Comparison of ENCODE assay signal across 30 cellular contexts in the genomic region with DNA sequence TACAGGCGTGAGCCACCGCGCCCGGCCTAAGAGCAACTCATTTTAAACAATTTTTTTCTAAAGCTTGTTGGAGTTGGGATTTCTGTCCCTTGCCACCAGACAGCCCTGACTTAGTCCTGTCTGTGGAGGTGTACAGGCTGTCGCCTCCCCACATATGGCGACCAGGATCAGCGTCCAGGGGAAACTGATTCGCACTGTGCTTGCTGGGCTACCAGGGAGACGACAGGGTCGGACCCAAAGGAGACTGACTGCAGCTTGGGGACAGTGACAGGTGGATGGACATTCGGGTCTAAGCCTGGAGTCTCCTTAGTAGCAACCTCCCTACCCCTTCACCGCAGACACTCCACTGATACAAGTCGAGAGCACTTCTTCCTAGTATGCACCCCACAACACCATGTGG. TPM values are rescaled to one million over a fixed set of nuclear protein-coding genes. Genes with fewer than 3 reads are reported as not detected.
A peak's percentile ranks its signal among the peaks of the same experiment; 100 is the strongest.
DNase-seq lines count a peak whose midpoint lies in the region; ATAC-seq and TF ChIP-seq lines count a peak whose summit lies in the region.
"Had no signal": no experiment of that assay in that cellular context is flagged by ENCODE, and none has a peak within 500 bp of the region (broad histone marks: within the 10 kb centered on the region; RNA-seq: fewer than 3 reads in every experiment).

No MANE protein-coding gene starts in this region.

- peaks cover 4 to 9% of the 10 kb centered on the region in 2 donors for H3K9me3 ChIP-seq in neuronal stem cell (replicated peaks in 1 of 2; ENCODE audit: control insufficient read depth in 2 of 2, insufficient read depth in 1 of 2, low read depth in 1 of 2, low read length in 2 of 2)
- H3K9me3 ChIP-seq in sigmoid colon, result no peaks in the 10 kb centered on the region
- H3K9me3 ChIP-seq in stomach, result no peaks in the 10 kb centered on the region
- H3K9me3 ChIP-seq: MG63 had no signal

- no peak overlapping the region for H2AFZ ChIP-seq in neuronal stem cell (ENCODE audit: low read length)
- H2AFZ ChIP-seq: GM23338 had no signal

- peak; percentile 48 for DNase-seq in activated effector memory CD4-positive, alpha-beta T cell treated with anti-CD3 and anti-CD28 coated beads, Interleukin-2, amount 50 U/mL, for 16 hours
- no peak for DNase-seq in activated effector memory CD4-positive, alpha-beta T cell treated with Interleukin-2 at 50 U/mL for 16 hours
- DNase-seq in coronary artery (ENCODE audit: low spot score) (peak; percentile 45), neuronal stem cell (ENCODE audit: low spot score) (no peak), sigmoid colon (no peak), stomach (no peak)
- no peak for DNase-seq in stimulated activated naive B cell treated with anti-CD40 and anti-IgM and Interleukin-4, amounts not matched to agents 10 μg/mL and 1 μg/mL and 100 μg/mL, for 72 hours
- DNase-seq in activated CD4-positive, CD25-positive, alpha-beta regulatory T cell treated with anti-CD3 and anti-CD28 coated beads, Interleukin-2, amount 50 U/mL, for 72 hours, result no peak
- DNase-seq: CD8-positive, alpha-beta T cell; DMS 273 treated with DMSO at 0.1 percent for 48 hours; DMS79; EL; GDM1; H9; KG1; MG63; NCI-H1105 treated with DMSO at 0.1 percent for 48 hours; NCI-H146; NCI-H1930; NCI-H2107; NCI-H524; NCI-H774; SIG-M5 had no signal

- H3K23ac ChIP-seq in neuronal stem cell (ENCODE audit: low read depth, low read length, poor library complexity), result peak overlapping the region; percentile 25

- TF ChIP-seq CTCF in coronary artery (IDR thresholded peaks at IDR 0.05), result no peak
- no peak for TF ChIP-seq CTCF in sigmoid colon (IDR thresholded peaks at IDR 0.05)
- no peak for TF ChIP-seq CTCF in stomach (IDR thresholded peaks at IDR 0.05)

- H3K27me3 ChIP-seq in neuronal stem cell (ENCODE audit: control insufficient read depth in 3 of 3, insufficient read depth in 3 of 3, low read depth in 1 of 3, low read length in 3 of 3) (no peaks in the 10 kb centered on the region), sigmoid colon (no peaks in the 10 kb centered on the region), stomach (no peaks in the 10 kb centered on the region)
- H3K27me3 ChIP-seq: MG63 had no signal

- H2AK5ac ChIP-seq in neuronal stem cell (ENCODE audit: low read depth, low read length), result no peak overlapping the region

- no peak overlapping the region for H3K4me2 ChIP-seq in neuronal stem cell (ENCODE audit: insufficient read depth, low read length, poor library complexity, severe bottlenecking)
- H3K4me2 ChIP-seq: GM23338 had no signal

- H3K4me1 ChIP-seq in neuronal stem cell (ENCODE audit: control insufficient read depth in 2 of 2, insufficient read depth in 1 of 2, low read depth in 1 of 2, low read length in 2 of 2), result no peaks in the 10 kb centered on the region
- H3K4me1 ChIP-seq in sigmoid colon, result no peaks in the 10 kb centered on the region
- no peaks in the 10 kb centered on the region for H3K4me1 ChIP-seq in stomach

- H3K4me1 Mint-ChIP-seq in stimulated activated naive B cell treated with anti-CD40 and anti-IgM and Interleukin-4, amounts not matched to agents 10 μg/mL and 1 μg/mL and 100 μg/mL, for 72 hours, result peaks cover 8 to 19% of the 10 kb centered on the region in 2 donors

- no peak for TF ChIP-seq POLR2A in sigmoid colon (IDR thresholded peaks at IDR 0.05)
- no peak for TF ChIP-seq POLR2A in stomach (IDR thresholded peaks at IDR 0.05)

- no peak overlapping the region for H3K4ac ChIP-seq in neuronal stem cell (ENCODE audit: low read length)

- H3K9ac ChIP-seq in neuronal stem cell (ENCODE audit: low read depth, low read length, poor library complexity), result no peak overlapping the region

- peak overlapping the region; percentile 43 for H4K91ac ChIP-seq in neuronal stem cell (ENCODE audit: low read depth, low read length, poor library complexity)

- H3K27ac ChIP-seq in coronary artery (no peak overlapping the region), neuronal stem cell (replicated peaks; ENCODE audit: low read length) (no peak overlapping the region), sigmoid colon (no peak overlapping the region), stomach (no peak overlapping the region)
- H3K27ac ChIP-seq: 22Rv1, C4-2B, RWPE1 had no signal

- H3K36me3 ChIP-seq in neuronal stem cell (replicated peaks in 1 of 2; ENCODE audit: control insufficient read depth in 2 of 2, insufficient read depth in 2 of 2, low read length in 2 of 2), result peaks cover 14 to 84% of the 10 kb centered on the region in 2 donors
- H3K36me3 ChIP-seq in sigmoid colon, result peaks cover 2 to 78% (median 30%) of the 10 kb centered on the region in 4 donors
- peaks cover 25 to 91% (median 88%) of the 10 kb centered on the region in 4 donors for H3K36me3 ChIP-seq in stomach
- H3K36me3 ChIP-seq: MG63 had no signal

- no peaks in the 10 kb centered on the region for H3K27me3 Mint-ChIP-seq in stimulated activated naive B cell treated with anti-CD40 and anti-IgM and Interleukin-4, amounts not matched to agents 10 μg/mL and 1 μg/mL and 100 μg/mL, for 72 hours
- H3K27me3 Mint-ChIP-seq: B cell had no signal

- no peak overlapping the region for H4K8ac ChIP-seq in neuronal stem cell (ENCODE audit: low read depth, low read length)

- H3K18ac ChIP-seq in neuronal stem cell (ENCODE audit: low read length), result no peak overlapping the region

- H3K9me3 Mint-ChIP-seq in stimulated activated naive B cell treated with anti-CD40 and anti-IgM and Interleukin-4, amounts not matched to agents 10 μg/mL and 1 μg/mL and 100 μg/mL, for 72 hours, result no peaks in the 10 kb centered on the region
- H3K9me3 Mint-ChIP-seq: CD8-positive, alpha-beta T cell; GM23338; H9 had no signal

- H3K14ac ChIP-seq in neuronal stem cell (ENCODE audit: low read length), result peak overlapping the region; percentile 25

- H2BK5ac ChIP-seq in neuronal stem cell (ENCODE audit: low read length), result no peak overlapping the region

- WGBS in neuronal stem cell (ENCODE audit: extremely low coverage in 2 of 2, insufficient read length in 2 of 2, insufficient replicate concordance in 1 of 2), 2 donors, result no CpG with 5 or more reads among the region's 13 CpGs
- WGBS in sigmoid colon, 2 donors, result 97% methylated on average over 13 of the region's 13 CpGs
- WGBS in stomach, 5 donors, result 97 to 98% (median 97%) methylated on average over 12 to 13 of the region's 13 CpGs

- H3K4me3 Mint-ChIP-seq in stimulated activated naive B cell treated with anti-CD40 and anti-IgM and Interleukin-4, amounts not matched to agents 10 μg/mL and 1 μg/mL and 100 μg/mL, for 72 hours, result no peak overlapping the region
- H3K4me3 Mint-ChIP-seq: B cell; CD8-positive, alpha-beta T cell; GM23338; H9 had no signal

- H3K36me3 Mint-ChIP-seq in stimulated activated naive B cell treated with anti-CD40 and anti-IgM and Interleukin-4, amounts not matched to agents 10 μg/mL and 1 μg/mL and 100 μg/mL, for 72 hours, result peaks cover 44 to 61% of the 10 kb centered on the region in 2 donors

- peak overlapping the region; percentile 31 for H3K27ac Mint-ChIP-seq in stimulated activated naive B cell treated with anti-CD40 and anti-IgM and Interleukin-4, amounts not matched to agents 10 μg/mL and 1 μg/mL and 100 μg/mL, for 72 hours
- H3K27ac Mint-ChIP-seq: B cell; CD8-positive, alpha-beta T cell; GM23338; H9 had no signal

- TF ChIP-seq EP300 in sigmoid colon (IDR thresholded peaks at IDR 0.05), result no peak
- no peak for TF ChIP-seq EP300 in stomach (IDR thresholded peaks at IDR 0.05)

- H3K79me1 ChIP-seq in neuronal stem cell (ENCODE audit: low read depth, low read length), result peaks cover 1% of the 10 kb centered on the region

- no peak overlapping the region for H2BK120ac ChIP-seq in neuronal stem cell (ENCODE audit: low read depth, low read length)

- no peak for ATAC-seq in stimulated activated naive B cell treated with anti-CD40 and anti-IgM and Interleukin-4, amounts not matched to agents 10 μg/mL and 1 μg/mL and 100 μg/mL, for 72 hours (replicated peaks)
- ATAC-seq: CD8-positive, alpha-beta T cell; GM12878; GM23338; Panc1 had no signal

- intact Hi-C loops in sigmoid colon (cut with DNase I), result loop anchor here (10.0 kb wide), 1 partner anchor 221 kb away; no protein-coding TSS in a partner anchor
- intact Hi-C loops in stomach (cut with DNase I; ENCODE audit: low total_unique reads), result no loop called here

- H3K4me3 ChIP-seq in coronary artery (no peak overlapping the region), neuronal stem cell (ENCODE audit: low read length in 2 of 2) (no peak overlapping the region), sigmoid colon (no peak overlapping the region), stomach (no peak overlapping the region)
- H3K4me3 ChIP-seq: GM12878, GM23338, MG63 had no signal

- no peak overlapping the region for H2BK12ac ChIP-seq in neuronal stem cell (ENCODE audit: low read length)

- no peak overlapping the region for H2BK15ac ChIP-seq in neuronal stem cell (ENCODE audit: low read length)

RNA-seq across cellular contexts. Expression of gene TRAFD1, which starts 40.3 kb away (rescaled TPM):
- 21.1 TPM for polyA plus RNA-seq in neuronal stem cell (2013, experiment 1 of 2)
- polyA plus RNA-seq in neuronal stem cell (2013, experiment 2 of 2), result 21.0 TPM
- total RNA-seq in sigmoid colon (10 to 100 TPM; 42.1 to 90.8 (median 74.7) TPM), stomach (10 to 100 TPM; 11.3 to 49.0 (median 27.7) TPM)
- polyA plus RNA-seq in sigmoid colon (10 to 100 TPM; 17.4 to 42.1 (median 17.6) TPM), stomach (10 to 100 TPM; 13.9 to 22.5 (median 16.1) TPM)

RNA-seq across cellular contexts. Expression of gene NAA25, which starts 57.0 kb away (rescaled TPM):
- 19.7 TPM for polyA plus RNA-seq in neuronal stem cell (2013, experiment 1 of 2)
- polyA plus RNA-seq in neuronal stem cell (2013, experiment 2 of 2), result 22.6 TPM
- 10 to 100 TPM; 21.6 to 26.6 (median 22.5) TPM for total RNA-seq in sigmoid colon
- polyA plus RNA-seq in sigmoid colon, result 1 to 10 TPM in 2 of 3 donors, under 1 TPM in 1; 0.60 to 6.5 (median 1.6) TPM
- 10 to 100 TPM; 11.1 to 72.6 (median 57.6) TPM for total RNA-seq in stomach
- polyA plus RNA-seq in stomach, result 1 to 10 TPM; 2.3 to 5.4 (median 3.2) TPM

Comparison
In these comparisons a context has a peak if more than half of its experiments do, and no peak if none do; other contexts are left out.
1. DNase-seq: peak in activated effector memory CD4-positive, alpha-beta T cell treated with anti-CD3 and anti-CD28 coated beads, Interleukin-2, amount 50 U/mL, for 16 hours (single experiment) and coronary artery (single experiment); none in activated effector memory CD4-positive, alpha-beta T cell treated with Interleukin-2 at 50 U/mL for 16 hours (single experiment), neuronal stem cell (single experiment), stimulated activated naive B cell treated with anti-CD40 and anti-IgM and Interleukin-4, amounts not matched to agents 10 μg/mL and 1 μg/mL and 100 μg/mL, for 72 hours (single experiment), sigmoid colon (single experiment), activated CD4-positive, CD25-positive, alpha-beta regulatory T cell treated with anti-CD3 and anti-CD28 coated beads, Interleukin-2, amount 50 U/mL, for 72 hours (single experiment) and stomach (single experiment).